29 cellular contexts compared by ENCODE assay signal in the genomic region with DNA sequence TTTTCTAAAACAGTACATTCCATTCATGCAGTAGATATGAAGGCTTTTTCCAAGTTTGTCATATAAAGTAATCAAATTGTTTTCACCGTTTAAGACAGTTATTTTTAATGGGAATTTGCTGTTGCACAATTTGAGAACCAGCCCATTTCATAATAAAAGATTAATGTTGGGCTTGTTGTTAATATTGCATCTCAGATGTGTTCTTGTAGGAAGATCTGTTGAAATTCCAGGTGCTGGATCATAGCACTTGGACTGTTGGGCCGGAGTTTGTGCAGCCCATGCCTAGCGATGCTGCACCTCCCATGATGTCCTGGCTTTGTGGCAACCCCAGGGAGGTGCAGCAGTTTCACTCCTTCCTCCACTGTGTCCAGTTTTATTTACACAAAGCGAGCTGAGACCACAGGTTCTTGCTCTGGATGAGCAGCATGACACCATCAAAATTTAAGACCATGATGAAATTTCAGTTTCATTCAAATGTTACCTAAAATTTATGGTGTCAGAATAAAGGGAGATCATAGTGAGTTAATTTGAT. TPM values are rescaled to one million over a fixed set of nuclear protein-coding genes. Genes with fewer than 3 reads are reported as not detected.
A peak's percentile ranks its signal among the peaks of the same experiment; 100 is the strongest.
DNase-seq lines count a peak whose midpoint lies in the region; ATAC-seq and TF ChIP-seq lines count a peak whose summit lies in the region.
"Had no signal": no experiment of that assay in that cellular context is flagged by ENCODE, and none has a peak within 500 bp of the region (broad histone marks: within the 10 kb centered on the region; RNA-seq: fewer than 3 reads in every experiment).

No MANE protein-coding gene starts in this region.

- H3K4me3 Mint-ChIP-seq in activated T-cell treated with anti-CD3 and anti-CD28 coated beads, Interleukin-2, amount 50 U/mL, for 24 hours = no peak overlapping the region
- H3K4me3 Mint-ChIP-seq in activated T-cell treated with anti-CD3 and anti-CD28 coated beads, Interleukin-2, amount 50 U/mL, for 72 hours = no peak overlapping the region
- H3K4me3 Mint-ChIP-seq in chondrocyte (ENCODE audit: unreplicated experiment) (no peak overlapping the region), nephron progenitor cell (no peak overlapping the region), WTC11 (no peak overlapping the region)
- H3K4me3 Mint-ChIP-seq: activated CD4-positive, alpha-beta T cell treated with anti-CD3 and anti-CD28 coated beads, Interleukin-2, amount 10 ng/mL, durations not matched to agents 7 days and 5 days; activated T-cell treated with anti-CD3 and anti-CD28 coated beads, Interleukin-2, amount 50 U/mL, for 4 hours had no signal

- peaks cover 6% of the 10 kb centered on the region for H3K4me1 Mint-ChIP-seq in activated T-cell treated with anti-CD3 and anti-CD28 coated beads, Interleukin-2, amount 50 U/mL, for 24 hours (ENCODE audit: low read depth)
- H3K4me1 Mint-ChIP-seq in activated T-cell treated with anti-CD3 and anti-CD28 coated beads, Interleukin-2, amount 50 U/mL, for 72 hours (ENCODE audit: low read depth) = no peaks in the 10 kb centered on the region
- H3K4me1 Mint-ChIP-seq in chondrocyte (ENCODE audit: low read depth) (peaks cover 10% of the 10 kb centered on the region), nephron progenitor cell (no peaks in the 10 kb centered on the region), WTC11 (no peaks in the 10 kb centered on the region)
- H3K4me1 Mint-ChIP-seq: activated CD4-positive, alpha-beta T cell treated with anti-CD3 and anti-CD28 coated beads, Interleukin-2, amount 10 ng/mL, durations not matched to agents 7 days and 5 days had no signal

- H3K36me3 Mint-ChIP-seq in activated T-cell treated with anti-CD3 and anti-CD28 coated beads, Interleukin-2, amount 50 U/mL, for 24 hours (ENCODE audit: low read depth) = peaks cover 90% of the 10 kb centered on the region
- peaks cover 7 to 8% of the 10 kb centered on the region in 2 donors for H3K36me3 Mint-ChIP-seq in activated T-cell treated with anti-CD3 and anti-CD28 coated beads, Interleukin-2, amount 50 U/mL, for 72 hours (ENCODE audit: insufficient read depth in 2 of 2)
- H3K36me3 Mint-ChIP-seq in chondrocyte (ENCODE audit: low read depth) (peaks cover 26% of the 10 kb centered on the region), nephron progenitor cell (ENCODE audit: low read depth) (peaks cover 53% of the 10 kb centered on the region), WTC11 (peaks cover 47% of the 10 kb centered on the region)

- CTCF ChIA-PET in WTC11 (lab: Charles Lee) = interaction anchor here (2.5 kb wide), 1 partner anchor 193 kb away, joined by 7 read pairs; no protein-coding TSS in a partner anchor

- no peaks in the 10 kb centered on the region for H3K27me3 Mint-ChIP-seq in activated T-cell treated with anti-CD3 and anti-CD28 coated beads, Interleukin-2, amount 50 U/mL, for 24 hours
- no peaks in the 10 kb centered on the region for H3K27me3 Mint-ChIP-seq in activated T-cell treated with anti-CD3 and anti-CD28 coated beads, Interleukin-2, amount 50 U/mL, for 72 hours (ENCODE audit: low read depth)
- no peaks in the 10 kb centered on the region for H3K27me3 Mint-ChIP-seq in chondrocyte (ENCODE audit: low read depth)
- H3K27me3 Mint-ChIP-seq in nephron progenitor cell (ENCODE audit: low read depth, poor library complexity) = no peaks in the 10 kb centered on the region
- no peaks in the 10 kb centered on the region for H3K27me3 Mint-ChIP-seq in WTC11 (ENCODE audit: low read depth)
- H3K27me3 Mint-ChIP-seq: activated CD4-positive, alpha-beta T cell treated with anti-CD3 and anti-CD28 coated beads, Interleukin-2, amount 10 ng/mL, durations not matched to agents 7 days and 5 days had no signal

- H3K9me3 Mint-ChIP-seq in activated T-cell treated with anti-CD3 and anti-CD28 coated beads, Interleukin-2, amount 50 U/mL, for 24 hours = no peaks in the 10 kb centered on the region
- H3K9me3 Mint-ChIP-seq in activated T-cell treated with anti-CD3 and anti-CD28 coated beads, Interleukin-2, amount 50 U/mL, for 72 hours = no peaks in the 10 kb centered on the region
- no peaks in the 10 kb centered on the region for H3K9me3 Mint-ChIP-seq in chondrocyte (ENCODE audit: low read depth)
- no peaks in the 10 kb centered on the region for H3K9me3 Mint-ChIP-seq in nephron progenitor cell
- no peaks in the 10 kb centered on the region for H3K9me3 Mint-ChIP-seq in WTC11
- H3K9me3 Mint-ChIP-seq: activated CD4-positive, alpha-beta T cell treated with anti-CD3 and anti-CD28 coated beads, Interleukin-2, amount 10 ng/mL, durations not matched to agents 7 days and 5 days; activated T-cell treated with anti-CD3 and anti-CD28 coated beads, Interleukin-2, amount 50 U/mL, for 4 hours had no signal

- TF ChIP-seq CTCF in chondrocyte (IDR thresholded peaks at IDR 0.05) (no peak), nephron progenitor cell (IDR thresholded peaks at IDR 0.05) (no peak), WTC11 (IDR thresholded peaks at IDR 0.05) (no peak)

- POLR2A ChIA-PET in WTC11 (lab: Charles Lee) = no interaction called here

- ATAC-seq in activated T-cell treated with anti-CD3 and anti-CD28 coated beads, Interleukin-2, amount 50 U/mL, for 72 hours (replicated peaks in 1 of 2) = no peak
- no peak for ATAC-seq in WTC11
- ATAC-seq: activated T-cell treated with anti-CD3 and anti-CD28 coated beads, Interleukin-2, amount 50 U/mL, for 4 hours; left lung had no signal

- peak overlapping the region; percentile 65 for H3K27ac Mint-ChIP-seq in activated T-cell treated with anti-CD3 and anti-CD28 coated beads, Interleukin-2, amount 50 U/mL, for 24 hours
- H3K27ac Mint-ChIP-seq in activated T-cell treated with anti-CD3 and anti-CD28 coated beads, Interleukin-2, amount 50 U/mL, for 72 hours = no peak overlapping the region
- H3K27ac Mint-ChIP-seq in chondrocyte (ENCODE audit: unreplicated experiment) (peak overlapping the region; percentile 47), nephron progenitor cell (peak overlapping the region; percentile 42), WTC11 (no peak overlapping the region)
- H3K27ac Mint-ChIP-seq: activated CD4-positive, alpha-beta T cell treated with anti-CD3 and anti-CD28 coated beads, Interleukin-2, amount 10 ng/mL, durations not matched to agents 7 days and 5 days had no signal

- DNase-seq in activated T-cell treated with anti-CD3 and anti-CD28 coated beads, Interleukin-2, amount 50 U/mL, for 24 hours = no peak
- DNase-seq in activated T-cell treated with anti-CD3 and anti-CD28 coated beads, Interleukin-2, amount 50 U/mL, for 72 hours = no peak
- no peak for DNase-seq in chondrocyte (ENCODE audit: low spot score)
- no peak for DNase-seq in nephron progenitor cell
- DNase-seq in WTC11 (ENCODE audit: low spot score) = no peak
- no peak for DNase-seq in NCI-H2196 treated with DMSO at 0.1 percent for 48 hours (lab: John Stamatoyannopoulos, UW; ENCODE audit: unreplicated experiment)
- DNase-seq: activated naive CD4-positive, alpha-beta T cell; activated T-cell treated with anti-CD3 and anti-CD28 coated beads, Interleukin-2, amount 50 U/mL, for 4 hours; amygdala; Caco-2; DMS53; effector CD4-positive, alpha-beta T cell; H7; left lung; mesendoderm; MG63; NCI-H1105; NCI-H1930; NCI-H2171 treated with DMSO at 0.1 percent for 48 hours; NCI-H510A treated with DMSO at 0.1 percent for 48 hours; RPMI8226; small intestine; stimulated activated naive CD4-positive, alpha-beta T cell; T1000; WERI-Rb-1 had no signal

TF ChIP-seq in WTC11, 78 proteins besides CTCF, POLR2A, EP300 and RAD21:
- TF ChIP-seq FOXK1 (CRISPR knock-in tag; IDR thresholded peaks at IDR 0.05) (no peak), ATF1 (CRISPR knock-in tag; IDR thresholded peaks at IDR 0.05) (no peak)

RNA-seq across cellular contexts. Expression of a gene that starts 12.2 kb away (rescaled TPM):
- 10 to 100 TPM; 20.0 to 24.5 TPM for total RNA-seq in activated T-cell treated with anti-CD3 and anti-CD28 coated beads, Interleukin-2, amount 50 U/mL, for 72 hours
- total RNA-seq in chondrocyte (52.8 to 60.9 TPM (median 54.2 TPM) in 3 replicates), WTC11 (2021) (44.6 to 50.7 TPM (median 47.4 TPM) in 3 replicates)

RNA-seq across cellular contexts. Expression of a gene that starts 12.3 kb away (rescaled TPM):
- total RNA-seq in activated T-cell treated with anti-CD3 and anti-CD28 coated beads, Interleukin-2, amount 50 U/mL, for 72 hours = 1 to 10 TPM; 2.0 to 2.2 TPM
- 4.5 to 8.1 TPM (median 6.2 TPM) in 3 replicates for total RNA-seq in chondrocyte
- 3.8 to 4.6 TPM (median 4.4 TPM) in 3 replicates for total RNA-seq in WTC11 (2021)

RNA-seq across cellular contexts. Expression of a gene that starts 43.4 kb away (rescaled TPM):
- 10 to 100 TPM; 53.3 to 61.0 TPM for total RNA-seq in activated T-cell treated with anti-CD3 and anti-CD28 coated beads, Interleukin-2, amount 50 U/mL, for 72 hours
- total RNA-seq in chondrocyte (23.2 to 35.6 TPM (median 31.8 TPM) in 3 replicates), WTC11 (2021) (35.5 to 40.9 TPM (median 40.9 TPM) in 3 replicates)

RNA-seq across cellular contexts. Expression of a gene that starts 43.5 kb away (rescaled TPM):
- under 1 TPM; 0.22 to 0.44 TPM for total RNA-seq in activated T-cell treated with anti-CD3 and anti-CD28 coated beads, Interleukin-2, amount 50 U/mL, for 72 hours
- total RNA-seq in chondrocyte (0.07 TPM in 1 of 3 replicates, not detected in the others), WTC11 (2021) (0.13 to 0.27 TPM (median 0.25 TPM) in 3 replicates)
- total RNA-seq: A172; activated T-cell treated with anti-CD3 and anti-CD28 coated beads, Interleukin-2, amount 50 U/mL, for 4 hours; Caco-2; G401; SJSA1 had no signal

RNA-seq across cellular contexts. Expression of a gene that starts 58.2 kb away (rescaled TPM):
- 10 to 100 TPM; 68.7 to 81.3 TPM for total RNA-seq in activated T-cell treated with anti-CD3 and anti-CD28 coated beads, Interleukin-2, amount 50 U/mL, for 72 hours
- total RNA-seq in chondrocyte = 15.2 to 22.3 TPM (median 21.2 TPM) in 3 replicates
- total RNA-seq in WTC11 (2021) = 8.0 to 8.7 TPM (median 8.5 TPM) in 3 replicates

Comparison
In these comparisons a context has a peak if more than half of its experiments do, and no peak if none do; other contexts are left out.
1. H3K27ac Mint-ChIP-seq: peak in activated T-cell treated with anti-CD3 and anti-CD28 coated beads, Interleukin-2, amount 50 U/mL, for 24 hours (single experiment), chondrocyte (single experiment) and nephron progenitor cell (single experiment); none in activated T-cell treated with anti-CD3 and anti-CD28 coated beads, Interleukin-2, amount 50 U/mL, for 72 hours (single experiment) and WTC11 (single experiment).